Comparison of ENCODE assay signal across 8 cellular contexts in genomic region chr10:23096814-23097549, GRCh38.
DNase-seq lines count a peak whose midpoint lies in the region; ATAC-seq and TF ChIP-seq lines count a peak whose summit lies in the region.

No MANE protein-coding gene starts in this region.

- peaks cover 87% of the 10 kb centered on the region for H3K9me3 Mint-ChIP-seq in nephron progenitor cell

- no peaks in the 10 kb centered on the region for H3K9me3 ChIP-seq in duodenal mucosa (ENCODE audit: control insufficient read depth in 1 of 2, low read length in 2 of 2)

- H3K27ac ChIP-seq in duodenal mucosa (ENCODE audit: low read depth, low read length): no peak overlapping the region

- H3K4me1 Mint-ChIP-seq in nephron progenitor cell: peaks cover 38% of the 10 kb centered on the region

- H3K27me3 Mint-ChIP-seq in nephron progenitor cell (ENCODE audit: low read depth, poor library complexity): no peaks in the 10 kb centered on the region

- no peaks in the 10 kb centered on the region for H3K27me3 ChIP-seq in duodenal mucosa (ENCODE audit: control insufficient read depth in 1 of 2, insufficient read depth in 2 of 2, low read length in 2 of 2)

- no peak for TF ChIP-seq CTCF in nephron progenitor cell (IDR thresholded peaks at IDR 0.05)

- peak overlapping the region; percentile 99 for H3K27ac Mint-ChIP-seq in nephron progenitor cell

- H3K36me3 Mint-ChIP-seq in nephron progenitor cell (ENCODE audit: low read depth): peaks cover 66% of the 10 kb centered on the region

- peak overlapping the region; percentile 79 to 87 for H3K4me3 ChIP-seq in duodenal mucosa (ENCODE audit: low read depth in 1 of 2, low read length in 2 of 2)

- no peak for ATAC-seq in GM19328 (IDR thresholded peaks at IDR 0.05; ENCODE audit: unreplicated experiment)

- peaks cover 18 to 19% of the 10 kb centered on the region in 2 donors for H3K4me1 ChIP-seq in duodenal mucosa (ENCODE audit: control insufficient read depth in 1 of 2, insufficient read depth in 2 of 2, low read length in 2 of 2)

- peak overlapping the region in 1 of 2 donors; percentile 87 for H3K9ac ChIP-seq in duodenal mucosa (ENCODE audit: low read depth in 1 of 2, low read length in 2 of 2)

- no peaks in the 10 kb centered on the region for H3K36me3 ChIP-seq in duodenal mucosa (ENCODE audit: control insufficient read depth in 1 of 2, insufficient read depth in 2 of 2, low read length in 2 of 2)

- peak overlapping the region; percentile 99 for H3K4me3 Mint-ChIP-seq in nephron progenitor cell

- peak; percentile 92 for DNase-seq in GM04504 (ENCODE audit: low read depth)
- peak; percentile 70 for DNase-seq in NCI-H226
- DNase-seq in nephron progenitor cell: no peak
- DNase-seq in amniotic stem cell (lab: John Stamatoyannopoulos, UW): no peak
- DNase-seq in GDM1 (lab: John Stamatoyannopoulos, UW): no peak
- no peak for DNase-seq in ecto neural progenitor cell (ENCODE audit: low spot score)

Comparison
In these comparisons a context has a peak if more than half of its experiments do, and no peak if none do; other contexts are left out.
1. DNase-seq: peak in GM04504 (single experiment) and NCI-H226 (single experiment); none in nephron progenitor cell (single experiment), amniotic stem cell (single experiment), GDM1 (single experiment) and ecto neural progenitor cell (single experiment).